Comparison of ENCODE assay signal across 2 cellular contexts in genomic region chr16:86529160-86529559, GRCh38.
TF ChIP-seq lines count a peak whose summit lies in the region.

No MANE protein-coding gene starts in this region.

TF ChIP-seq in IMR-90, 13 proteins besides CTCF, POLR2A, EP300 and RAD21:
- TF ChIP-seq FOS (IDR thresholded peaks at IDR 0.05; ENCODE audit: low read depth, low read length), result no peak
TF ChIP-seq in IMR-90: peak in this region for 0.

TF ChIP-seq in WTC11, 78 proteins besides CTCF, POLR2A, EP300 and RAD21:
- TF ChIP-seq ZBTB21 (CRISPR knock-in tag; IDR thresholded peaks at IDR 0.05; ENCODE audit: borderline replicate concordance) (no peak), ATF1 (CRISPR knock-in tag; IDR thresholded peaks at IDR 0.05) (no peak), CBFB (CRISPR knock-in tag; IDR thresholded peaks at IDR 0.05; ENCODE audit: low read depth) (no peak), TCF7 (CRISPR knock-in tag; IDR thresholded peaks at IDR 0.05; ENCODE audit: low read depth) (no peak), NR1H2 (CRISPR knock-in tag; IDR thresholded peaks at IDR 0.05) (no peak), EMX1 (CRISPR knock-in tag; IDR thresholded peaks at IDR 0.05) (no peak), ZNF532 (CRISPR knock-in tag; IDR thresholded peaks at IDR 0.05; ENCODE audit: borderline replicate concordance) (no peak), MXD4 (CRISPR knock-in tag; IDR thresholded peaks at IDR 0.05; ENCODE audit: borderline replicate concordance) (no peak), ZNF416 (CRISPR knock-in tag; IDR thresholded peaks at IDR 0.05) (no peak), CREB1 (CRISPR knock-in tag; IDR thresholded peaks at IDR 0.05) (no peak)
- TF ChIP-seq, protein P1, sequence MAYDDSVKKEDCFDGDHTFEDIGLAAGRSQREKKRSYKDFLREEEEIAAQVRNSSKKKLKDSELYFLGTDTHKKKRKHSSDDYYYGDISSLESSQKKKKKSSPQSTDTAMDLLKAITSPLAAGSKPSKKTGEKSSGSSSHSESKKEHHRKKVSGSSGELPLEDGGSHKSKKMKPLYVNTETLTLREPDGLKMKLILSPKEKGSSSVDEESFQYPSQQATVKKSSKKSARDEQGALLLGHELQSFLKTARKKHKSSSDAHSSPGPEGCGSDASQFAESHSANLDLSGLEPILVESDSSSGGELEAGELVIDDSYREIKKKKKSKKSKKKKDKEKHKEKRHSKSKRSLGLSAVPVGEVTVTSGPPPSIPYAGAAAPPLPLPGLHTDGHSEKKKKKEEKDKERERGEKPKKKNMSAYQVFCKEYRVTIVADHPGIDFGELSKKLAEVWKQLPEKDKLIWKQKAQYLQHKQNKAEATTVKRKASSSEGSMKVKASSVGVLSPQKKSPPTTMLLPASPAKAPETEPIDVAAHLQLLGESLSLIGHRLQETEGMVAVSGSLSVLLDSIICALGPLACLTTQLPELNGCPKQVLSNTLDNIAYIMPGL (CRISPR knock-in tag; IDR thresholded peaks at IDR 0.05), result no peak
- TF ChIP-seq, protein P2, sequence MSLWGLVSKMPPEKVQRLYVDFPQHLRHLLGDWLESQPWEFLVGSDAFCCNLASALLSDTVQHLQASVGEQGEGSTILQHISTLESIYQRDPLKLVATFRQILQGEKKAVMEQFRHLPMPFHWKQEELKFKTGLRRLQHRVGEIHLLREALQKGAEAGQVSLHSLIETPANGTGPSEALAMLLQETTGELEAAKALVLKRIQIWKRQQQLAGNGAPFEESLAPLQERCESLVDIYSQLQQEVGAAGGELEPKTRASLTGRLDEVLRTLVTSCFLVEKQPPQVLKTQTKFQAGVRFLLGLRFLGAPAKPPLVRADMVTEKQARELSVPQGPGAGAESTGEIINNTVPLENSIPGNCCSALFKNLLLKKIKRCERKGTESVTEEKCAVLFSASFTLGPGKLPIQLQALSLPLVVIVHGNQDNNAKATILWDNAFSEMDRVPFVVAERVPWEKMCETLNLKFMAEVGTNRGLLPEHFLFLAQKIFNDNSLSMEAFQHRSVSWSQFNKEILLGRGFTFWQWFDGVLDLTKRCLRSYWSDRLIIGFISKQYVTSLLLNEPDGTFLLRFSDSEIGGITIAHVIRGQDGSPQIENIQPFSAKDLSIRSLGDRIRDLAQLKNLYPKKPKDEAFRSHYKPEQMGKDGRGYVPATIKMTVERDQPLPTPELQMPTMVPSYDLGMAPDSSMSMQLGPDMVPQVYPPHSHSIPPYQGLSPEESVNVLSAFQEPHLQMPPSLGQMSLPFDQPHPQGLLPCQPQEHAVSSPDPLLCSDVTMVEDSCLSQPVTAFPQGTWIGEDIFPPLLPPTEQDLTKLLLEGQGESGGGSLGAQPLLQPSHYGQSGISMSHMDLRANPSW (CRISPR knock-in tag; conservative IDR thresholded peaks at IDR 0.05; ENCODE audit: low read depth), result no peak
